In the genomic region with DNA sequence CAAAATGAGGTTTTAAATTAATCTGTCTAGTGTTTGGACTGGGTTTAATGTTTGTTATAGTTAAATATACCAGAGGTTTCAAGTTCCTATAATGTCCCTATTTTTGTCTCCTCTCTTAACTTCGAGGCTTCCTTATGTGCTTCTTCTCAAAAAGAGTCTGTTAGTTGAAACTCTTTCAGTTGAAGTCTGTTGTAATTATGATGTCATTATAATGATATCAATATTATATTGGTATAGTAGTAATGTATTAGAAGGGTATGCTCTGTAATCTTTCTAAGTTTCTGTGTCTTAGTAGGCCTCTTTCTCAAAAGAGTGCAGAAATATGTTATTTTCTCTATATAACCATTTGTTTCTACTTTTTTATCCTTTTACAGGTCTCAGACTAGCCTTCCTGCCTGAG, we compare ENCODE assay signal across 27 cellular contexts.
"Had no signal": no experiment of that assay in that cellular context is flagged by ENCODE, and none has a peak within 500 bp of the region (broad histone marks: within the 10 kb centered on the region; RNA-seq: fewer than 3 reads in every experiment).

No MANE protein-coding gene starts in this region.

- DNase-seq: colonic mucosa; cortex of kidney; dermis blood vessel endothelial cell; dorsolateral prefrontal cortex; effector CD4-positive, alpha-beta T cell; effector CD8-positive, alpha-beta T cell; effector memory CD4-positive, alpha-beta T cell; effector memory CD8-positive, alpha-beta T cell; endodermal cell; erythroblast; esophagus squamous epithelium; foreskin fibroblast; foreskin keratinocyte; foreskin melanocyte; gastrocnemius medialis; glutamatergic neuron; head of caudate nucleus; heart left ventricle; heart right ventricle had no signal

- H3K27ac ChIP-seq: colonic mucosa, coronary artery, dorsolateral prefrontal cortex, epithelial cell of prostate, esophagus muscularis mucosa, esophagus squamous epithelium, foreskin keratinocyte, gastrocnemius medialis, gastroesophageal sphincter, heart left ventricle, heart right ventricle, hepatocyte had no signal

- H3K27me3 ChIP-seq: colonic mucosa, esophagus muscularis mucosa, esophagus squamous epithelium, foreskin keratinocyte, gastrocnemius medialis, gastroesophageal sphincter, heart left ventricle, heart right ventricle, hepatocyte had no signal

- H3K9me3 ChIP-seq: colonic mucosa, esophagus muscularis mucosa, esophagus squamous epithelium, gastrocnemius medialis, gastroesophageal sphincter had no signal

- H3K4me1 ChIP-seq: colonic mucosa, esophagus muscularis mucosa, esophagus squamous epithelium, foreskin keratinocyte, gastrocnemius medialis, gastroesophageal sphincter, heart left ventricle, heart right ventricle had no signal

- H3K79me2 ChIP-seq: hepatocyte had no signal

- ATAC-seq: effector memory CD8-positive, alpha-beta T cell; esophagus mucosa; foreskin keratinocyte; gastrocnemius medialis; gastroesophageal sphincter; heart left ventricle; heart right ventricle had no signal

- H3K36me3 ChIP-seq: colonic mucosa, esophagus muscularis mucosa, esophagus squamous epithelium, gastrocnemius medialis, gastroesophageal sphincter, heart left ventricle, heart right ventricle had no signal

- H3K4me2 ChIP-seq: hepatocyte had no signal

- H3K4me3 ChIP-seq: colonic mucosa, coronary artery, dorsolateral prefrontal cortex, esophagus muscularis mucosa, esophagus squamous epithelium, gastrocnemius medialis, gastroesophageal sphincter, heart left ventricle, heart right ventricle, hepatocyte had no signal

- FAIRE-seq: endothelial cell of umbilical vein, frontal cortex had no signal

- H2AFZ ChIP-seq: hepatocyte had no signal
